In the genomic region with DNA sequence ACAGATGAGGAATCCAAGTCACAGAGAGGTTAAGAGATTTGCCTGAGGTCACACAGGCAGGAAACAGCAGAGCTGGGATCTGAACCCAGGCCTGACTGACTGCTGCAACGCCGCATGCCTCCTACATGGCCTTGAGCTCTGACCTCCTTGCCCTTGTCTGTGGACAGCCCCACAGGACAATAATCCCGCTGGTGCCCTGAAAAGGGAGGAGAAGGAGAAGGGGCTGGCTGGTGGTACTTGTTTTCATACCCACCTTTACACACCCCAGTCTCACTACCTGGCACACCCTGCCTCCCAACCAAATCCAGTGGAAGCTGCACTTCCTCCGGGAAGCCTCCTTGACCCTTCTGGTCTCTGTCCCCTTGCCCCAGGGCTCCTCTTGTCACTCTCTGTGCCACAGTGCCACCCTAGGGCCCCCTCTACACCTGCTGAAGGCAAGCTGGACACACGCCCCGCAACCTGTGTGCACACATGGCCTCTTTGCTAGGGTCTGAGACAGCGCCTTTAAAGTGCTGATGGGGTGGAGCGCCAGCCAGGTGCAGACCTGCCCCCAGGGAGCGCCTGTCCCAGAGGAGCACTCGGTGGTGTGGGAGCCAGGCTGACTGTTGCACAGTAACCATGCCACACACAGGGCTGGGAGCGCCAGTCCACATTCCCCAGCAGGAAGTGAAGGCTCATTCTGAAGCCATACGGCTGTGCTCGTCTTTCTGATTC, we compare ENCODE assay signal across 12 cellular contexts. TPM values are rescaled to one million over a fixed set of nuclear protein-coding genes. Genes with fewer than 3 reads are reported as not detected.
DNase-seq lines count a peak whose midpoint lies in the region; TF ChIP-seq lines count a peak whose summit lies in the region.
"Had no signal": no experiment of that assay in that cellular context is flagged by ENCODE, and none has a peak within 500 bp of the region (broad histone marks: within the 10 kb centered on the region; RNA-seq: fewer than 3 reads in every experiment).

No MANE protein-coding gene starts in this region.

- no peak overlapping the region for H2AFZ ChIP-seq in osteoblast (ENCODE audit: low read length)

- no peak for TF ChIP-seq CTCF in osteoblast (IDR thresholded peaks at IDR 0.05; ENCODE audit: extremely low read depth, low read depth, low read length)

- H3K4me1 ChIP-seq in BLaER1 (no peaks in the 10 kb centered on the region; the same call in 1 of the 2 replicates), esophagus (ENCODE audit: control insufficient read depth in 2 of 2, insufficient read depth in 2 of 2, low read length in 1 of 2) (peaks cover 11 to 41% of the 10 kb centered on the region in 2 donors), osteoblast (ENCODE audit: insufficient read depth, low read length) (peaks cover 44% of the 10 kb centered on the region)

- no peak overlapping the region; the same call in none of the 2 replicates for H3K27ac ChIP-seq in BLaER1
- peak overlapping the region; percentile 22 to 59 for H3K27ac ChIP-seq in esophagus (ENCODE audit: low read depth in 2 of 2, low read length in 1 of 2)
- H3K27ac ChIP-seq in osteoblast (ENCODE audit: low read depth, low read length) = no peak overlapping the region

- H3K79me2 ChIP-seq in osteoblast (ENCODE audit: insufficient read depth, low read length) = peaks cover 54% of the 10 kb centered on the region

- intact Hi-C loops in activated T-helper 2 cell treated with anti-CD3 and anti-CD28 coated beads, Interferon-gamma antibody, Interleukin-2, Interleukin-4, amounts not matched to agents 10 μg/mL and 5 μg/mL and 100 μg/mL, durations not matched to agents 14 hours and 24 hours and 36 hours (cut with micrococcal nuclease) = no loop called here

- H3K27me3 ChIP-seq in BLaER1 = no peaks in the 10 kb centered on the region
- no peaks in the 10 kb centered on the region for H3K27me3 ChIP-seq in esophagus (ENCODE audit: control insufficient read depth in 1 of 2, insufficient read depth in 2 of 2, low read length in 2 of 2)
- H3K27me3 ChIP-seq in osteoblast (ENCODE audit: insufficient read depth, low read length) = no peaks in the 10 kb centered on the region

- no peaks in the 10 kb centered on the region for H3K36me3 Mint-ChIP-seq in activated T-helper 2 cell treated with anti-CD3 and anti-CD28 coated beads, Interferon-gamma antibody, Interleukin-2, Interleukin-4, amounts not matched to agents 10 μg/mL and 5 μg/mL and 100 μg/mL, durations not matched to agents 14 hours and 24 hours and 36 hours (ENCODE audit: low read depth)

- no peaks in the 10 kb centered on the region for H3K4me1 Mint-ChIP-seq in activated T-helper 2 cell treated with anti-CD3 and anti-CD28 coated beads, Interferon-gamma antibody, Interleukin-2, Interleukin-4, amounts not matched to agents 10 μg/mL and 5 μg/mL and 100 μg/mL, durations not matched to agents 14 hours and 24 hours and 36 hours (ENCODE audit: low read depth)
- H3K4me1 Mint-ChIP-seq: activated CD4-positive, alpha-beta T cell treated with anti-CD3 and anti-CD28 coated beads, Interleukin-2, amount 10 ng/mL, durations not matched to agents 7 days and 5 days had no signal

- H3K27ac Mint-ChIP-seq in activated T-helper 2 cell treated with anti-CD3 and anti-CD28 coated beads, Interferon-gamma antibody, Interleukin-2, Interleukin-4, amounts not matched to agents 10 μg/mL and 5 μg/mL and 100 μg/mL, durations not matched to agents 14 hours and 24 hours and 36 hours = no peak overlapping the region
- H3K27ac Mint-ChIP-seq: activated CD4-positive, alpha-beta T cell treated with anti-CD3 and anti-CD28 coated beads, Interleukin-2, amount 10 ng/mL, durations not matched to agents 7 days and 5 days; activated T-helper 1 cell treated with anti-CD3 and anti-CD28 coated beads, Interleukin-12 subunit alpha, Interleukin-12 subunit beta, Interleukin-2, Interleukin-4 antibody, amounts not matched to agents 30 ng/mL and 10 ng/mL and 1 ng/mL, durations not matched to agents 14 hours and 24 hours and 36 hours; effector memory CD8-positive, alpha-beta T cell had no signal

- peak overlapping the region; percentile 62 for H3K9ac ChIP-seq in BLaER1

- 71 to 78% methylated on average over 13 of the region's 13 CpGs for WGBS in esophagus, 2 donors

- H4K20me1 ChIP-seq in BLaER1 = 0 out of 2 replicates have a peak, but pooled peaks cover 6% of the 10 kb centered on the region
- H4K20me1 ChIP-seq in osteoblast (ENCODE audit: insufficient read depth, low read length) = peaks cover 30% of the 10 kb centered on the region

- H3K9me3 Mint-ChIP-seq in activated T-helper 2 cell treated with anti-CD3 and anti-CD28 coated beads, Interferon-gamma antibody, Interleukin-2, Interleukin-4, amounts not matched to agents 10 μg/mL and 5 μg/mL and 100 μg/mL, durations not matched to agents 14 hours and 24 hours and 36 hours = no peaks in the 10 kb centered on the region
- H3K9me3 Mint-ChIP-seq: activated CD4-positive, alpha-beta T cell treated with anti-CD3 and anti-CD28 coated beads, Interleukin-2, amount 10 ng/mL, durations not matched to agents 7 days and 5 days; activated T-helper 1 cell treated with anti-CD3 and anti-CD28 coated beads, Interleukin-12 subunit alpha, Interleukin-12 subunit beta, Interleukin-2, Interleukin-4 antibody, amounts not matched to agents 30 ng/mL and 10 ng/mL and 1 ng/mL, durations not matched to agents 14 hours and 24 hours and 36 hours; effector memory CD8-positive, alpha-beta T cell had no signal

- H3K9me3 ChIP-seq in BLaER1 (no peaks in the 10 kb centered on the region), esophagus (ENCODE audit: control insufficient read depth in 2 of 2, insufficient read depth in 1 of 2, low read depth in 1 of 2, low read length in 1 of 2) (no peaks in the 10 kb centered on the region), osteoblast (ENCODE audit: low read depth, low read length) (no peaks in the 10 kb centered on the region)

- no peak overlapping the region for H3K4me3 Mint-ChIP-seq in activated T-helper 2 cell treated with anti-CD3 and anti-CD28 coated beads, Interferon-gamma antibody, Interleukin-2, Interleukin-4, amounts not matched to agents 10 μg/mL and 5 μg/mL and 100 μg/mL, durations not matched to agents 14 hours and 24 hours and 36 hours (ENCODE audit: low read depth)
- H3K4me3 Mint-ChIP-seq: activated CD4-positive, alpha-beta T cell treated with anti-CD3 and anti-CD28 coated beads, Interleukin-2, amount 10 ng/mL, durations not matched to agents 7 days and 5 days; activated T-helper 1 cell treated with anti-CD3 and anti-CD28 coated beads, Interleukin-12 subunit alpha, Interleukin-12 subunit beta, Interleukin-2, Interleukin-4 antibody, amounts not matched to agents 30 ng/mL and 10 ng/mL and 1 ng/mL, durations not matched to agents 14 hours and 24 hours and 36 hours; effector memory CD8-positive, alpha-beta T cell had no signal

- peak; percentile 3 for DNase-seq in NCI-H2107 (lab: John Stamatoyannopoulos, UW)
- peak; percentile 35 for DNase-seq in osteoblast (ENCODE audit: insufficient read length, low spot score, missing footprints)
- DNase-seq in activated T-helper 2 cell treated with anti-CD3 and anti-CD28 coated beads, Interferon-gamma antibody, Interleukin-2, Interleukin-4, amounts not matched to agents 10 μg/mL and 5 μg/mL and 100 μg/mL, durations not matched to agents 14 hours and 24 hours and 36 hours (ENCODE audit: low spot score) = no peak
- DNase-seq in NCI-H1930 (lab: John Stamatoyannopoulos, UW) = no peak
- DNase-seq in NK-92 (lab: John Stamatoyannopoulos, UW; ENCODE audit: unreplicated experiment) = no peak
- DNase-seq in Kasumi-1 (lab: John Stamatoyannopoulos, UW) = no peak
- DNase-seq: activated CD4-positive, alpha-beta T cell treated with anti-CD3 and anti-CD28 coated beads, Interleukin-2, amount 10 ng/mL, durations not matched to agents 7 days and 5 days; effector memory CD8-positive, alpha-beta T cell; NCI-H187 treated with DMSO at 0.1 percent for 48 hours had no signal

- H3K4me2 ChIP-seq in BLaER1 = no peak overlapping the region
- no peak overlapping the region for H3K4me2 ChIP-seq in osteoblast (ENCODE audit: insufficient read depth, low read length)

- H3K4me3 ChIP-seq in BLaER1 (no peak overlapping the region), esophagus (ENCODE audit: low read depth in 1 of 2, low read length in 2 of 2) (no peak overlapping the region), osteoblast (ENCODE audit: insufficient read depth, low read length) (no peak overlapping the region)

- H3K36me3 ChIP-seq in BLaER1 (no peaks in the 10 kb centered on the region), esophagus (ENCODE audit: control insufficient read depth in 2 of 2, insufficient read depth in 2 of 2, low read length in 1 of 2) (no peaks in the 10 kb centered on the region), osteoblast (ENCODE audit: insufficient read depth, low read length) (no peaks in the 10 kb centered on the region)

- no peaks in the 10 kb centered on the region for H3K27me3 Mint-ChIP-seq in activated T-helper 2 cell treated with anti-CD3 and anti-CD28 coated beads, Interferon-gamma antibody, Interleukin-2, Interleukin-4, amounts not matched to agents 10 μg/mL and 5 μg/mL and 100 μg/mL, durations not matched to agents 14 hours and 24 hours and 36 hours (ENCODE audit: low read depth)
- H3K27me3 Mint-ChIP-seq: activated CD4-positive, alpha-beta T cell treated with anti-CD3 and anti-CD28 coated beads, Interleukin-2, amount 10 ng/mL, durations not matched to agents 7 days and 5 days; effector memory CD8-positive, alpha-beta T cell had no signal

RNA-seq across cellular contexts. Expression of a gene that starts 38.6 kb away (rescaled TPM):
- 1 to 10 TPM; 3.3 to 6.5 TPM for polyA plus RNA-seq in esophagus
- total RNA-seq in osteoblast = 48.5 and 69.5 TPM in 2 replicates
- total RNA-seq in activated T-helper 2 cell treated with anti-CD3 and anti-CD28 coated beads, Interferon-gamma antibody, Interleukin-2, Interleukin-4, amounts not matched to agents 10 μg/mL and 5 μg/mL and 100 μg/mL, durations not matched to agents 14 hours and 24 hours and 36 hours = 2.1 and 2.6 TPM in 2 replicates

RNA-seq across cellular contexts. Expression of a gene that starts 59.6 kb away (rescaled TPM):
- 10 to 100 TPM; 38.4 to 57.4 TPM for polyA plus RNA-seq in esophagus
- 37.7 and 39.1 TPM in 2 replicates for total RNA-seq in osteoblast
- 119 and 120 TPM in 2 replicates for total RNA-seq in activated T-helper 2 cell treated with anti-CD3 and anti-CD28 coated beads, Interferon-gamma antibody, Interleukin-2, Interleukin-4, amounts not matched to agents 10 μg/mL and 5 μg/mL and 100 μg/mL, durations not matched to agents 14 hours and 24 hours and 36 hours

Comparison
In these comparisons a context has a peak if more than half of its experiments do, and no peak if none do; other contexts are left out.
1. H3K27ac ChIP-seq: peak in esophagus (2 of 2); none in BLaER1 (single experiment) and osteoblast (single experiment).
2. DNase-seq: peak in NCI-H2107 (single experiment) and osteoblast (single experiment); none in activated T-helper 2 cell treated with anti-CD3 and anti-CD28 coated beads, Interferon-gamma antibody, Interleukin-2, Interleukin-4, amounts not matched to agents 10 μg/mL and 5 μg/mL and 100 μg/mL, durations not matched to agents 14 hours and 24 hours and 36 hours (single experiment), NCI-H1930 (0 of 2), NK-92 (single experiment) and Kasumi-1 (0 of 2).
3. RNA of a gene that starts 38.6 kb away (total RNA-seq): 48.5 to 69.5 TPM in osteoblast; 2.1 to 2.6 TPM in activated T-helper 2 cell treated with anti-CD3 and anti-CD28 coated beads, Interferon-gamma antibody, Interleukin-2, Interleukin-4, amounts not matched to agents 10 μg/mL and 5 μg/mL and 100 μg/mL, durations not matched to agents 14 hours and 24 hours and 36 hours; every median in the first group is over 10 times any median in the second.